In genomic region chr3:81565066-81565465, GRCh38 we compare ENCODE assay signal across 19 cellular contexts.
"Had no signal": no experiment of that assay in that cellular context is flagged by ENCODE, and none has a peak within 500 bp of the region (broad histone marks: within the 10 kb centered on the region; RNA-seq: fewer than 3 reads in every experiment).

No MANE protein-coding gene starts in this region.

- H3K4me2 ChIP-seq: hepatocyte had no signal

- H3K4me3 ChIP-seq: esophagus muscularis mucosa, hepatocyte, psoas muscle, right lobe of liver, stomach, thoracic aorta, transverse colon had no signal

- DNase-seq: effector memory CD4-positive, alpha-beta T cell; foreskin melanocyte; head of caudate nucleus; kidney glomerular epithelial cell; mesendoderm; naive thymus-derived CD8-positive, alpha-beta T cell; psoas muscle; retina; right lobe of liver; stimulated activated naive CD4-positive, alpha-beta T cell; stomach; substantia nigra; transverse colon had no signal

- H2AFZ ChIP-seq: hepatocyte had no signal

- H3K9me3 ChIP-seq: neutrophil, psoas muscle, right lobe of liver, transverse colon had no signal

- H3K79me2 ChIP-seq: hepatocyte had no signal

- H3K36me3 ChIP-seq: transverse colon had no signal

- ATAC-seq: left lobe of liver; naive thymus-derived CD8-positive, alpha-beta T cell; psoas muscle; right lobe of liver had no signal

- H3K27ac ChIP-seq: epithelial cell of prostate, esophagus muscularis mucosa, hepatocyte, neutrophil, psoas muscle, right lobe of liver, stomach, thoracic aorta, transverse colon had no signal

- H3K27me3 ChIP-seq: esophagus muscularis mucosa, hepatocyte, neutrophil, right lobe of liver, stomach, transverse colon had no signal

- H3K4me1 ChIP-seq: esophagus muscularis mucosa, psoas muscle, right lobe of liver, stomach, transverse colon had no signal
